Comparison of ENCODE assay signal across 8 cellular contexts in the genomic region with DNA sequence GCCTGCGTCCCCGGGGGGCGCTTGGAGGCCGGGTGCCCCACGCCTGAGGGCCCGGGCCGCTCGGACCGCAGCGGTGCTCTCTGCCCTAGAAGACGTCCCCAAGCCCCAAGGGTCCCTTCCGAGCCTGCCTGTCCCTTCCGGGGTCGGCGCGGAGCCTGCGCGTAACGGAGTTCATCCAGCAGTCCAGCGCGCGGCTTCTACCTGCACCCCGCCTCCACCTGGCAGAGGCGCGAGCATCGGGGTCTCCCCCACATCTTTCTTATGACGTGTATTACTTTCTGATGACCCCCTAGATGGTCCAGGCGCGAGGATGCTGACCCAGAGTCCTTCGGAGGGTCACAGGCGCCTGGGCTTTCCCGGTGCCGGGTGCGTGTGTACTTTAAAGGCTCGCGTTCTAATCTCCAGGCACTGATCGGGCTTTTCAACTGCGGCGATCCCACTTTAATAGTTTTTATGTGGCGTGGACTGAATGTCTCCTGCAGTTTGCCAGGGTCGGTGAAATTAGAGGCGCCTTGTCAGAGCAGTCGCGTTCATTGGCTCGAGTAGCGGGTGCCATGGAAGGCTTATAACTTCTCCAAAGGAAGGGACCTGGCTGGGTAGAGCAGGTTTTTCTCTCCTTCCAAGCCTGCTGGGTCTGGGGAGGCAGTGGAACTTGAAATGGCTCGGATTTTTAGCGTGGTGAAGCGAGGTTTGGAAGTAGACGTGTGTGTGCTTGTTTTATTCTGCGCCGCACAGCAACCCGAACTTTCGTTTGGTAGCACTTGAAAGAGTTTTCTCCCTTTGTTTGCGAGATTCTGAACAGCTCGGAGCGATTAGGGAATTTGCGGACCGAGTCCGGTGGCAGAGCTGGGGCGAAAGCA. TPM values are rescaled to one million over a fixed set of nuclear protein-coding genes. Genes with fewer than 3 reads are reported as not detected.
DNase-seq lines count a peak whose midpoint lies in the region; ATAC-seq and TF ChIP-seq lines count a peak whose summit lies in the region.

No MANE protein-coding gene starts in this region.

- H3K4me1 ChIP-seq in breast epithelium (peaks cover 0 to 3% of the 10 kb centered on the region in 2 donors), colonic mucosa (no peaks in the 10 kb centered on the region), uterus (peaks cover 0 to 4% of the 10 kb centered on the region in 2 donors)

- no peaks in the 10 kb centered on the region for H3K4me1 Mint-ChIP-seq in MCF 10A (ENCODE audit: insufficient read depth, unreplicated experiment)
- H3K4me1 Mint-ChIP-seq in memory B cell: peaks cover 14% of the 10 kb centered on the region
- peaks cover 11% of the 10 kb centered on the region for H3K4me1 Mint-ChIP-seq in activated CD8-positive, alpha-beta T cell treated with anti-CD3 and anti-CD28 coated beads, Interleukin-2, amount 10 ng/mL, durations not matched to agents 7 days and 5 days (ENCODE audit: low read depth)

- no peaks in the 10 kb centered on the region for H3K9me3 Mint-ChIP-seq in MCF 10A (ENCODE audit: unreplicated experiment)
- no peaks in the 10 kb centered on the region for H3K9me3 Mint-ChIP-seq in memory B cell
- H3K9me3 Mint-ChIP-seq in activated CD8-positive, alpha-beta T cell treated with anti-CD3 and anti-CD28 coated beads, Interleukin-2, amount 10 ng/mL, durations not matched to agents 7 days and 5 days (ENCODE audit: insufficient read depth): no peaks in the 10 kb centered on the region
- H3K9me3 Mint-ChIP-seq in activated naive CD4-positive, alpha-beta T cell treated with anti-CD3 and anti-CD28 coated beads, Interleukin-2, amount 50 U/mL, for 72 hours: no peaks in the 10 kb centered on the region

- CTCF ChIA-PET in MCF 10A (lab: Yijun Ruan, JAX): no interaction called here
- CTCF ChIA-PET in activated CD8-positive, alpha-beta T cell treated with anti-CD3 and anti-CD28 coated beads, Interleukin-2, amount 10 ng/mL, durations not matched to agents 7 days and 5 days (lab: Charles Lee): no interaction called here

- no peak for ATAC-seq in memory B cell (ENCODE audit: low read depth)
- no peak for ATAC-seq in activated CD8-positive, alpha-beta T cell treated with anti-CD3 and anti-CD28 coated beads, Interleukin-2, amount 10 ng/mL, durations not matched to agents 7 days and 5 days
- no peak for ATAC-seq in HG02610 (IDR thresholded peaks at IDR 0.05; ENCODE audit: unreplicated experiment)
- ATAC-seq in activated naive CD4-positive, alpha-beta T cell treated with anti-CD3 and anti-CD28 coated beads, Interleukin-2, amount 50 U/mL, for 72 hours: no peak

- H3K9me3 ChIP-seq in breast epithelium (no peaks in the 10 kb centered on the region), colonic mucosa (no peaks in the 10 kb centered on the region), uterus (no peaks in the 10 kb centered on the region)

- TF ChIP-seq POLR2A in breast epithelium (IDR thresholded peaks at IDR 0.05) (no peak), uterus (IDR thresholded peaks at IDR 0.05) (no peak)

- intact Hi-C loops in breast epithelium (cut with DNase I; ENCODE audit: low total_unique reads): no loop called here
- intact Hi-C loops in MCF 10A (cut with micrococcal nuclease): no loop called here
- intact Hi-C loops in colonic mucosa (cut with DNase I): no loop called here
- intact Hi-C loops in uterus (cut with DNase I; ENCODE audit: low total_unique reads): no loop called here

- no peak overlapping the region for H3K9ac ChIP-seq in colonic mucosa (ENCODE audit: low read depth in 2 of 2, low read length in 2 of 2)

- BruUV-seq in MCF 10A (replicated peaks; lab: Mats Ljungman, UMichigan): no TSS peak

- H3K36me3 ChIP-seq in breast epithelium (no peaks in the 10 kb centered on the region), colonic mucosa (no peaks in the 10 kb centered on the region), uterus (peaks cover 0 to 2% of the 10 kb centered on the region in 2 donors)

- DNase-seq in breast epithelium (ENCODE audit: low spot score in 2 of 2): no peak
- no peak for DNase-seq in MCF 10A (ENCODE audit: unreplicated experiment)
- DNase-seq in colonic mucosa: no peak
- no peak for DNase-seq in memory B cell (ENCODE audit: low spot score in 2 of 2)
- DNase-seq in uterus: no peak
- DNase-seq in activated CD8-positive, alpha-beta T cell treated with anti-CD3 and anti-CD28 coated beads, Interleukin-2, amount 10 ng/mL, durations not matched to agents 7 days and 5 days: no peak
- no peak for DNase-seq in activated naive CD4-positive, alpha-beta T cell treated with anti-CD3 and anti-CD28 coated beads, Interleukin-2, amount 50 U/mL, for 72 hours (ENCODE audit: low spot score in 2 of 2)

- POLR2A ChIA-PET in MCF 10A (lab: Yijun Ruan, JAX): no interaction called here
- POLR2A ChIA-PET in activated CD8-positive, alpha-beta T cell treated with anti-CD3 and anti-CD28 coated beads, Interleukin-2, amount 10 ng/mL, durations not matched to agents 7 days and 5 days (lab: Charles Lee): no interaction called here

- H3K4me3 ChIP-seq in breast epithelium: peak overlapping the region; percentile 39 to 66 (median 45)
- H3K4me3 ChIP-seq in colonic mucosa: peak overlapping the region; percentile 9
- H3K4me3 ChIP-seq in uterus: peak overlapping the region; percentile 19 to 27

- H3K27ac ChIP-seq in breast epithelium: no peak overlapping the region
- H3K27ac ChIP-seq in colonic mucosa: no peak overlapping the region
- H3K27ac ChIP-seq in uterus: peak overlapping the region in 1 of 2 donors; percentile 13

- H3K27ac Mint-ChIP-seq in MCF 10A (ENCODE audit: low read depth, unreplicated experiment) (no peak overlapping the region), memory B cell (no peak overlapping the region)
- no peak overlapping the region for H3K27ac Mint-ChIP-seq in activated CD8-positive, alpha-beta T cell treated with anti-CD3 and anti-CD28 coated beads, Interleukin-2, amount 10 ng/mL, durations not matched to agents 7 days and 5 days
- H3K27ac Mint-ChIP-seq in activated naive CD4-positive, alpha-beta T cell treated with anti-CD3 and anti-CD28 coated beads, Interleukin-2, amount 50 U/mL, for 72 hours: peak overlapping the region in 1 of 2 donors; percentile 50

- H3K27me3 ChIP-seq in breast epithelium (peaks cover 0 to 64% of the 10 kb centered on the region in 2 donors), colonic mucosa (peaks cover 49% of the 10 kb centered on the region), uterus (peaks cover 0 to 32% of the 10 kb centered on the region in 2 donors)

- no peak for TF ChIP-seq CTCF in breast epithelium (IDR thresholded peaks at IDR 0.05)
- no peak for TF ChIP-seq CTCF in MCF 10A (IDR thresholded peaks at IDR 0.05; ENCODE audit: unreplicated experiment)
- TF ChIP-seq CTCF in colonic mucosa (IDR thresholded peaks at IDR 0.05): no peak
- no peak for TF ChIP-seq CTCF in uterus (IDR thresholded peaks at IDR 0.05)

- H3K4me3 Mint-ChIP-seq in MCF 10A (ENCODE audit: unreplicated experiment): no peak overlapping the region
- peak overlapping the region; percentile 53 for H3K4me3 Mint-ChIP-seq in memory B cell
- H3K4me3 Mint-ChIP-seq in activated CD8-positive, alpha-beta T cell treated with anti-CD3 and anti-CD28 coated beads, Interleukin-2, amount 10 ng/mL, durations not matched to agents 7 days and 5 days: no peak overlapping the region

- H3K27me3 Mint-ChIP-seq in MCF 10A (ENCODE audit: insufficient read depth, unreplicated experiment) (peaks cover 88% of the 10 kb centered on the region), memory B cell (peaks cover 14% of the 10 kb centered on the region)
- peaks cover 44% of the 10 kb centered on the region for H3K27me3 Mint-ChIP-seq in activated CD8-positive, alpha-beta T cell treated with anti-CD3 and anti-CD28 coated beads, Interleukin-2, amount 10 ng/mL, durations not matched to agents 7 days and 5 days (ENCODE audit: low read depth)

- H3K36me3 Mint-ChIP-seq in MCF 10A (ENCODE audit: insufficient read depth, unreplicated experiment) (no peaks in the 10 kb centered on the region), memory B cell (no peaks in the 10 kb centered on the region)
- H3K36me3 Mint-ChIP-seq in activated CD8-positive, alpha-beta T cell treated with anti-CD3 and anti-CD28 coated beads, Interleukin-2, amount 10 ng/mL, durations not matched to agents 7 days and 5 days (ENCODE audit: low read depth): no peaks in the 10 kb centered on the region
- peaks cover 0 to 4% of the 10 kb centered on the region in 2 donors for H3K36me3 Mint-ChIP-seq in activated naive CD4-positive, alpha-beta T cell treated with anti-CD3 and anti-CD28 coated beads, Interleukin-2, amount 50 U/mL, for 72 hours

RNA-seq across cellular contexts. Expression of gene EYA4, which starts 1.0 kb away (rescaled TPM):
- 1 to 10 TPM in 1 of 3 donors, under 1 TPM in 2; 0.33 to 4.2 (median 0.44) TPM for total RNA-seq in breast epithelium
- total RNA-seq in MCF 10A (2022): not detected in 2 replicates
- under 1 TPM in 1 of 2 donors, not detected in 1; 0.05 TPM for total RNA-seq in colonic mucosa
- 1 to 10 TPM in 3 of 4 donors, not detected in 1; 2.0 to 8.8 (median 8.4) TPM for total RNA-seq in uterus
- not detected for total RNA-seq in activated CD8-positive, alpha-beta T cell treated with anti-CD3 and anti-CD28 coated beads, Interleukin-2, amount 10 ng/mL, durations not matched to agents 7 days and 5 days
- total RNA-seq in activated naive CD4-positive, alpha-beta T cell treated with anti-CD3 and anti-CD28 coated beads, Interleukin-2, amount 50 U/mL, for 72 hours: not detected
